ENCODE assay signal across 1 cellular context in the genomic region with DNA sequence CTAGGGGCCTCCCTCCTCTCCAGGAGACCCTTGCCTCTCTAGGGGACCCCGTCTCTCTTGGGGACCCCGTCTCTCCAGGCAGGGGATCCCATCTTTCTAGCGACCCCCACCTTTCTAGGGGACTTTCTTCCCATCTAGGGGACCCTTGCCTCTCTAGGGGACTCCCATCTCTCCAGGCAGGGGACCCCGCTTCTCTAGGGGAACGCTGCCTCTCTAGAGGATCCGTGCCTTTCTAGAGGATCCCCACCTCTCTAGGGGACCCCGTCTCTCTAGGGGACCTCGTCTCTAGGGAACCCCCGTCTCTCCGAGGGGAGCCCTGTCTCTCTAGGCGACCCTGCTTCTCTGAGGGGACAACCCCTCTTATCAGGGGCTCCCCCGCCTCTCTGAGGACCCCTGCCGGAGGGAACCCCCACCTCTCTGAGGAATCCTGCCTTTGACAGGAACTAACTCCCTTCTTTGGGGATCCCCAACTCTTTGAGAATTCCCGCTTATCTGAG.
TF ChIP-seq lines count a peak whose summit lies in the region.

No MANE protein-coding gene starts in this region.

TF ChIP-seq in IMR-90, 13 proteins besides CTCF, POLR2A, EP300 and RAD21:
- no peak for TF ChIP-seq RCOR1 (IDR thresholded peaks at IDR 0.05; ENCODE audit: insufficient replicate concordance, low read length)
- no peak for TF ChIP-seq NFE2L2 (IDR thresholded peaks at IDR 0.05; ENCODE audit: low read depth, low read length)
- TF ChIP-seq, protein P1, sequence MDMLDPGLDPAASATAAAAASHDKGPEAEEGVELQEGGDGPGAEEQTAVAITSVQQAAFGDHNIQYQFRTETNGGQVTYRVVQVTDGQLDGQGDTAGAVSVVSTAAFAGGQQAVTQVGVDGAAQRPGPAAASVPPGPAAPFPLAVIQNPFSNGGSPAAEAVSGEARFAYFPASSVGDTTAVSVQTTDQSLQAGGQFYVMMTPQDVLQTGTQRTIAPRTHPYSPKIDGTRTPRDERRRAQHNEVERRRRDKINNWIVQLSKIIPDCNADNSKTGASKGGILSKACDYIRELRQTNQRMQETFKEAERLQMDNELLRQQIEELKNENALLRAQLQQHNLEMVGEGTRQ (IDR thresholded peaks at IDR 0.05; ENCODE audit: low read depth, low read length): no peak
- no peak for TF ChIP-seq RFX5 (IDR thresholded peaks at IDR 0.05; ENCODE audit: low read depth, low read length)
- TF ChIP-seq MAFK (IDR thresholded peaks at IDR 0.05; ENCODE audit: low read depth, low read length): no peak
- TF ChIP-seq CEBPB (IDR thresholded peaks at IDR 0.05; ENCODE audit: low read depth, low read length): no peak
- no peak for TF ChIP-seq CHD1 (IDR thresholded peaks at IDR 0.05; ENCODE audit: low read depth, low read length)
- TF ChIP-seq, protein P2, sequence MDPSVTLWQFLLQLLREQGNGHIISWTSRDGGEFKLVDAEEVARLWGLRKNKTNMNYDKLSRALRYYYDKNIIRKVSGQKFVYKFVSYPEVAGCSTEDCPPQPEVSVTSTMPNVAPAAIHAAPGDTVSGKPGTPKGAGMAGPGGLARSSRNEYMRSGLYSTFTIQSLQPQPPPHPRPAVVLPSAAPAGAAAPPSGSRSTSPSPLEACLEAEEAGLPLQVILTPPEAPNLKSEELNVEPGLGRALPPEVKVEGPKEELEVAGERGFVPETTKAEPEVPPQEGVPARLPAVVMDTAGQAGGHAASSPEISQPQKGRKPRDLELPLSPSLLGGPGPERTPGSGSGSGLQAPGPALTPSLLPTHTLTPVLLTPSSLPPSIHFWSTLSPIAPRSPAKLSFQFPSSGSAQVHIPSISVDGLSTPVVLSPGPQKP (IDR thresholded peaks at IDR 0.05; ENCODE audit: borderline replicate concordance, low read depth, low read length): no peak
- no peak for TF ChIP-seq FOS (IDR thresholded peaks at IDR 0.05; ENCODE audit: low read depth, low read length)
- no peak for TF ChIP-seq BHLHE40 (IDR thresholded peaks at IDR 0.05; ENCODE audit: low read depth, low read length)
- no peak for TF ChIP-seq MXI1 (IDR thresholded peaks at IDR 0.05; ENCODE audit: borderline replicate concordance, low read depth, low read length)
- no peak for TF ChIP-seq MAZ (IDR thresholded peaks at IDR 0.05; ENCODE audit: borderline replicate concordance, low read depth, low read length)
- TF ChIP-seq SMC3 (IDR thresholded peaks at IDR 0.05; ENCODE audit: low read depth, low read length): no peak
